ENCODE assay signal across 24 cellular contexts in the genomic region with DNA sequence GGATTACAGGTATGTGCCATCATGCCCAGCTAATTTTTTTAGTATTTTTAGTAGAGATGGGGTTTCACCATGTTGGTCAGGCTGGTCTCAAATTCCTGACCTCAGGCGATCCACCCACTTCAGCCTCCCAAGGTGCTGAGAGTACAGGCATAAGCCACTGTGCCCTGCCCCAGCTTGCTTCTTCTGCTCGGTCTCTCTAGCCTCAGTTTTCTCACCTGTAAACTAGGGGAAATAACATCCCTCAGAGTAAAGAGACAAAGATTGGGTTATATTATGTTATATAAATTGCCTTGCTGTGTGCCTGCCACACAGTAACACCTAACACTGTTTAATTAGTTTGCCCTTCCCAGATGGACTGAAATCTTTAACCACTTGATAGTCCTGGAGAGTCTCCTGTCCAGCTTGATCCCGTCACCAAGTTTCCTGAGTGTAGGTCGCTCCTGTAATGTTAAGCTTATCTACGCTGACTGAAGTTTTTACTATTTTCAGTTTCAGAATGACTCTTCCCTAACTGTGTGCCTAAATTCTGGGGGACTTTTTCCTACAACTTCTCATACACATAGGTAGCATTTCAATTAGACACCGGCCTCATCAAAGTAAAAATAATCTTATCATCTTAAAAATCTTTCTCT.
DNase-seq lines count a peak whose midpoint lies in the region; ATAC-seq, FAIRE-seq and TF ChIP-seq lines count a peak whose summit lies in the region.
"Had no signal": no experiment of that assay in that cellular context is flagged by ENCODE, and none has a peak within 500 bp of the region (broad histone marks: within the 10 kb centered on the region; RNA-seq: fewer than 3 reads in every experiment).

No MANE protein-coding gene starts in this region.

- POLR2A ChIA-PET in GM12878 (lab: Charles Lee): no interaction called here

- H3K27ac Mint-ChIP-seq in natural killer cell treated with Interleukin-12 subunit alpha and Interleukin-12 subunit beta and Interleukin-15 and Interleukin-18, amount 100 ng/mL, for 72 hours: no peak overlapping the region
- H3K27ac Mint-ChIP-seq: CD8-positive, alpha-beta T cell; natural killer cell; T-helper 1 cell treated with Interleukin-12 subunit alpha and Interleukin-12 subunit beta and Interleukin-4 antibody, amounts not matched to agents 30 μg/mL and 1 μg/mL, for 36 hours had no signal

- SMC1A ChIA-PET in GM12878 (lab: Charles Lee; ENCODE audit: uncharacterized antibody, unreplicated experiment): interaction anchor here (1.2 to 2.0 kb wide), 3 partner anchors 9 to 31 kb away, joined by 3 to 7 read pairs (median 3); no protein-coding TSS in a partner anchor

- no peak for TF ChIP-seq POLR2A in GM12878 (IDR thresholded peaks at IDR 0.05; ENCODE audit: low read depth, low read length)

- in situ Hi-C loops in GM12878 (cut with MboI): no loop called here
- in situ Hi-C loops in KBM-7 (cut with MboI; ENCODE audit: low pct_unique_long_range_greater_than_20kb, low sequenced_read_pairs): no loop called here

- H3K9me3 Mint-ChIP-seq in natural killer cell treated with Interleukin-12 subunit alpha and Interleukin-12 subunit beta and Interleukin-15 and Interleukin-18, amount 100 ng/mL, for 72 hours: peaks cover 5% of the 10 kb centered on the region

- intact Hi-C loops in GM12878 (cut with micrococcal nuclease; ENCODE audit: unreplicated experiment): no loop called here

- TF ChIP-seq EP300 in GM12878 (IDR thresholded peaks at IDR 0.05; ENCODE audit: borderline replicate concordance in 1 of 2, control insufficient read depth in 1 of 2, low read depth in 2 of 2, low read length in 2 of 2): 0 out of 4 replicates have a peak, but pooled peaks of 1 of the 2 experiments have one; percentile 23

- H3K27me3 ChIP-seq in GM12878 (replicated peaks in 1 of 2; ENCODE audit: control insufficient read depth in 2 of 2, insufficient read depth in 2 of 2, low read length in 1 of 2): no peaks in the 10 kb centered on the region
- H3K27me3 ChIP-seq: SJSA1, stomach, upper lobe of right lung had no signal

- no peak overlapping the region for H3K27ac ChIP-seq in GM12878 (ENCODE audit: control insufficient read depth, insufficient read depth)
- H3K27ac ChIP-seq: SJSA1, stomach, upper lobe of right lung had no signal

- 11% methylated on average over 6 of the region's 6 CpGs for WGBS in GM12878 (ENCODE audit: insufficient coverage, insufficient replicate concordance, low lambda C conversion rate, missing lambda C conversion rate)

- no peak overlapping the region for H3K9ac ChIP-seq in GM12878 (ENCODE audit: control insufficient read depth, insufficient read depth, low read length)

- no peak overlapping the region; the same call in 1 of the 2 replicates for H2AFZ ChIP-seq in GM12878 (ENCODE audit: control insufficient read depth, low read depth, low read length)

- DNase-seq in GM12878 (ENCODE audit: low read depth, low spot score) (peak; percentile 28), KBM-7 (no peak)
- DNase-seq in natural killer cell treated with Interleukin-12 subunit alpha and Interleukin-12 subunit beta and Interleukin-15 and Interleukin-18, amount 100 ng/mL, for 72 hours (ENCODE audit: low spot score): no peak
- DNase-seq in activated naive CD4-positive, alpha-beta T cell treated with Interleukin-2 at 50 U/mL for 16 hours: no peak
- DNase-seq: activated CD4-positive, alpha-beta T cell treated with anti-CD3 and anti-CD28 coated beads, Interleukin-2, amount 50 U/mL, for 4 hours; activated gamma-delta T cell treated with Interleukin-2 at 50 U/mL for 16 hours; amniotic stem cell; CD8-positive, alpha-beta T cell; dermis blood vessel endothelial cell; DMS79 treated with DMSO at 0.1 percent for 48 hours; foreskin fibroblast; H7; natural killer cell; NCI-H187; posterior cingulate gyrus; stomach; upper lobe of right lung had no signal

- H3K27me3 Mint-ChIP-seq in natural killer cell treated with Interleukin-12 subunit alpha and Interleukin-12 subunit beta and Interleukin-15 and Interleukin-18, amount 100 ng/mL, for 72 hours: no peaks in the 10 kb centered on the region

- no peak overlapping the region for H3K4me3 Mint-ChIP-seq in natural killer cell treated with Interleukin-12 subunit alpha and Interleukin-12 subunit beta and Interleukin-15 and Interleukin-18, amount 100 ng/mL, for 72 hours
- H3K4me3 Mint-ChIP-seq: CD8-positive, alpha-beta T cell; natural killer cell; T-helper 1 cell treated with Interleukin-12 subunit alpha and Interleukin-12 subunit beta and Interleukin-4 antibody, amounts not matched to agents 30 μg/mL and 1 μg/mL, for 36 hours had no signal

- no peaks in the 10 kb centered on the region for H3K36me3 Mint-ChIP-seq in natural killer cell treated with Interleukin-12 subunit alpha and Interleukin-12 subunit beta and Interleukin-15 and Interleukin-18, amount 100 ng/mL, for 72 hours
- H3K36me3 Mint-ChIP-seq: CD8-positive, alpha-beta T cell; natural killer cell had no signal

- H3K4me1 ChIP-seq in GM12878 (ENCODE audit: control insufficient read depth, insufficient read depth, low read length): no peaks in the 10 kb centered on the region
- H3K4me1 ChIP-seq: SJSA1, stomach, upper lobe of right lung had no signal

- no peaks in the 10 kb centered on the region for H3K4me1 Mint-ChIP-seq in natural killer cell treated with Interleukin-12 subunit alpha and Interleukin-12 subunit beta and Interleukin-15 and Interleukin-18, amount 100 ng/mL, for 72 hours (ENCODE audit: low read depth in 2 of 2)
- H3K4me1 Mint-ChIP-seq: natural killer cell had no signal

- no peak overlapping the region for H3K4me3 ChIP-seq in GM12878
- H3K4me3 ChIP-seq: SJSA1, stomach, upper lobe of right lung had no signal

- TF ChIP-seq RAD21 in GM12878 (IDR thresholded peaks at IDR 0.05; ENCODE audit: insufficient read depth, low read depth, low read length): no peak

- no peaks in the 10 kb centered on the region for H3K9me3 ChIP-seq in GM12878 (replicated peaks; ENCODE audit: control insufficient read depth, insufficient read depth, low read length)
- H3K9me3 ChIP-seq: SJSA1, stomach, upper lobe of right lung had no signal

- BruUV-seq in GM12878 (replicated peaks; lab: Mats Ljungman, UMichigan): no TSS peak

- H3K36me3 ChIP-seq in GM12878 (ENCODE audit: control insufficient read depth in 2 of 2, insufficient read depth in 2 of 2, low read length in 1 of 2): no peaks in the 10 kb centered on the region
- H3K36me3 ChIP-seq: SJSA1, stomach, upper lobe of right lung had no signal

- no peak for FAIRE-seq in GM12878 (lab: Jason Lieb, UNC)

- TF ChIP-seq CTCF in GM12878 (IDR thresholded peaks at IDR 0.05 in 2 of 3, conservative IDR thresholded peaks at IDR 0.05 in 1 of 3; ENCODE audit: control insufficient read depth in 2 of 3, extremely low read depth in 1 of 3, insufficient read depth in 1 of 3, low read depth in 3 of 3, low read length in 3 of 3): no peak

- no peaks in the 10 kb centered on the region for H3K79me2 ChIP-seq in GM12878 (ENCODE audit: control insufficient read depth, insufficient read depth, low read length)

- H4K20me1 ChIP-seq in GM12878 (ENCODE audit: control insufficient read depth, insufficient read depth): no peaks in the 10 kb centered on the region

- RAD21 ChIA-PET in GM12878 (lab: Charles Lee; ENCODE audit: unreplicated experiment): no interaction called here

- CTCF ChIA-PET in GM12878 (lab: Yijun Ruan, JAX): no interaction called here

- H3K4me2 ChIP-seq in GM12878 (ENCODE audit: control insufficient read depth, insufficient read depth): 0 out of 2 replicates have a peak overlapping the region, but pooled peaks have one; percentile 2

- ATAC-seq in GM18870 (IDR thresholded peaks at IDR 0.05; ENCODE audit: unreplicated experiment) (peak; percentile 87), GM21717 (IDR thresholded peaks at IDR 0.05; ENCODE audit: unreplicated experiment) (peak; percentile 91), HG03175 (IDR thresholded peaks at IDR 0.05; ENCODE audit: unreplicated experiment) (peak; percentile 47), GM12878 (peak; percentile 87), HG02938 (IDR thresholded peaks at IDR 0.05; ENCODE audit: unreplicated experiment) (no peak)
- ATAC-seq in natural killer cell treated with Interleukin-12 subunit alpha and Interleukin-12 subunit beta and Interleukin-15 and Interleukin-18, amount 100 ng/mL, for 72 hours: no peak
- ATAC-seq: CD8-positive, alpha-beta T cell; natural killer cell; Panc1; upper lobe of right lung had no signal

TF ChIP-seq in GM12878, 131 proteins besides CTCF, POLR2A, EP300 and RAD21 (continues in another document):
- TF ChIP-seq, protein P1, sequence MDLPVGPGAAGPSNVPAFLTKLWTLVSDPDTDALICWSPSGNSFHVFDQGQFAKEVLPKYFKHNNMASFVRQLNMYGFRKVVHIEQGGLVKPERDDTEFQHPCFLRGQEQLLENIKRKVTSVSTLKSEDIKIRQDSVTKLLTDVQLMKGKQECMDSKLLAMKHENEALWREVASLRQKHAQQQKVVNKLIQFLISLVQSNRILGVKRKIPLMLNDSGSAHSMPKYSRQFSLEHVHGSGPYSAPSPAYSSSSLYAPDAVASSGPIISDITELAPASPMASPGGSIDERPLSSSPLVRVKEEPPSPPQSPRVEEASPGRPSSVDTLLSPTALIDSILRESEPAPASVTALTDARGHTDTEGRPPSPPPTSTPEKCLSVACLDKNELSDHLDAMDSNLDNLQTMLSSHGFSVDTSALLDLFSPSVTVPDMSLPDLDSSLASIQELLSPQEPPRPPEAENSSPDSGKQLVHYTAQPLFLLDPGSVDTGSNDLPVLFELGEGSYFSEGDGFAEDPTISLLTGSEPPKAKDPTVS (IDR thresholded peaks at IDR 0.05; ENCODE audit: low read depth, low read length): no peak
- no peak for TF ChIP-seq TBL1XR1 (IDR thresholded peaks at IDR 0.05; ENCODE audit: low read depth, low read length)

Comparison
In these comparisons a context has a peak if more than half of its experiments do, and no peak if none do; other contexts are left out.
1. ATAC-seq: peak in GM18870 (single experiment), GM21717 (single experiment), HG03175 (single experiment) and GM12878 (single experiment); none in natural killer cell treated with Interleukin-12 subunit alpha and Interleukin-12 subunit beta and Interleukin-15 and Interleukin-18, amount 100 ng/mL, for 72 hours (0 of 2) and HG02938 (single experiment).